ENCODE assay signal across 8 cellular contexts in genomic region chr2:222708274-222708710, GRCh38. TPM values are rescaled to one million over a fixed set of nuclear protein-coding genes. Genes with fewer than 3 reads are reported as not detected.
A peak's percentile ranks its signal among the peaks of the same experiment; 100 is the strongest.
DNase-seq lines count a peak whose midpoint lies in the region; ATAC-seq and TF ChIP-seq lines count a peak whose summit lies in the region.

No MANE protein-coding gene starts in this region.

- H3K27ac ChIP-seq in thoracic aorta, result peak overlapping the region in 1 of 2 donors; percentile 90

- H3K27me3 ChIP-seq in thoracic aorta (replicated peaks; ENCODE audit: insufficient read depth), result no peaks in the 10 kb centered on the region

- no peaks in the 10 kb centered on the region for H3K36me3 ChIP-seq in thoracic aorta

- H3K4me3 Mint-ChIP-seq in activated T-helper 1 cell treated with anti-CD3 and anti-CD28 coated beads, Interleukin-12 subunit alpha, Interleukin-12 subunit beta, Interleukin-2, Interleukin-4 antibody, amounts not matched to agents 30 ng/mL and 10 ng/mL and 1 ng/mL, durations not matched to agents 14 hours and 24 hours and 36 hours, result no peak overlapping the region

- in situ Hi-C loops in G401 (cut with HindIII; ENCODE audit: low sequenced_read_pairs), result no loop called here

- no peaks in the 10 kb centered on the region for H3K9me3 Mint-ChIP-seq in activated T-helper 1 cell treated with anti-CD3 and anti-CD28 coated beads, Interleukin-12 subunit alpha, Interleukin-12 subunit beta, Interleukin-2, Interleukin-4 antibody, amounts not matched to agents 30 ng/mL and 10 ng/mL and 1 ng/mL, durations not matched to agents 14 hours and 24 hours and 36 hours

- H3K4me1 ChIP-seq in thoracic aorta (ENCODE audit: control insufficient read depth in 1 of 2, low read depth in 2 of 2), result peaks cover 13 to 75% of the 10 kb centered on the region in 2 donors

- DNase-seq in G401 (ENCODE audit: low spot score) (peak; percentile 61), HT1080 (ENCODE audit: low read depth) (peak; percentile 76), RPMI7951 (ENCODE audit: low read depth) (peak; percentile 74), fibroblast of the conjunctiva (ENCODE audit: low read depth) (peak; percentile 46), occipital lobe (lab: John Stamatoyannopoulos, UW) (peak; percentile 59), thoracic aorta (ENCODE audit: low spot score) (peak; percentile 54), OCI-M2 (lab: John Stamatoyannopoulos, UW; ENCODE audit: unreplicated experiment) (no peak)
- peak; percentile 55 for DNase-seq in activated T-helper 1 cell treated with anti-CD3 and anti-CD28 coated beads, Interleukin-12 subunit alpha, Interleukin-12 subunit beta, Interleukin-2, Interleukin-4 antibody, amounts not matched to agents 30 ng/mL and 10 ng/mL and 1 ng/mL, durations not matched to agents 14 hours and 24 hours and 36 hours (ENCODE audit: low spot score)

- H3K27me3 Mint-ChIP-seq in activated T-helper 1 cell treated with anti-CD3 and anti-CD28 coated beads, Interleukin-12 subunit alpha, Interleukin-12 subunit beta, Interleukin-2, Interleukin-4 antibody, amounts not matched to agents 30 ng/mL and 10 ng/mL and 1 ng/mL, durations not matched to agents 14 hours and 24 hours and 36 hours (ENCODE audit: insufficient read depth), result peaks cover 30% of the 10 kb centered on the region

- H3K36me3 Mint-ChIP-seq in activated T-helper 1 cell treated with anti-CD3 and anti-CD28 coated beads, Interleukin-12 subunit alpha, Interleukin-12 subunit beta, Interleukin-2, Interleukin-4 antibody, amounts not matched to agents 30 ng/mL and 10 ng/mL and 1 ng/mL, durations not matched to agents 14 hours and 24 hours and 36 hours (ENCODE audit: low read depth), result no peaks in the 10 kb centered on the region

- no peak for ATAC-seq in thoracic aorta (ENCODE audit: insufficient number of reproducible peaks, low FRiP score, low read depth)

- H3K27ac Mint-ChIP-seq in activated T-helper 1 cell treated with anti-CD3 and anti-CD28 coated beads, Interleukin-12 subunit alpha, Interleukin-12 subunit beta, Interleukin-2, Interleukin-4 antibody, amounts not matched to agents 30 ng/mL and 10 ng/mL and 1 ng/mL, durations not matched to agents 14 hours and 24 hours and 36 hours, result no peak overlapping the region

- peak overlapping the region; percentile 21 for H3K4me3 ChIP-seq in thoracic aorta

- TF ChIP-seq CTCF in thoracic aorta (IDR thresholded peaks at IDR 0.05), result peak; percentile 97

- peaks cover 11% of the 10 kb centered on the region for H3K4me1 Mint-ChIP-seq in activated T-helper 1 cell treated with anti-CD3 and anti-CD28 coated beads, Interleukin-12 subunit alpha, Interleukin-12 subunit beta, Interleukin-2, Interleukin-4 antibody, amounts not matched to agents 30 ng/mL and 10 ng/mL and 1 ng/mL, durations not matched to agents 14 hours and 24 hours and 36 hours (ENCODE audit: low read depth)

- intact Hi-C loops in activated T-helper 1 cell treated with anti-CD3 and anti-CD28 coated beads, Interleukin-12 subunit alpha, Interleukin-12 subunit beta, Interleukin-2, Interleukin-4 antibody, amounts not matched to agents 30 ng/mL and 10 ng/mL and 1 ng/mL, durations not matched to agents 14 hours and 24 hours and 36 hours (cut with micrococcal nuclease), result loop anchor here (1.0 to 2.0 kb wide), 6 partner anchors 18 to 231 kb away; partner anchors contain the start of gene ACSL3

- no peaks in the 10 kb centered on the region for H3K9me3 ChIP-seq in thoracic aorta

RNA-seq across cellular contexts. Expression of gene MOGAT1, which starts 36.8 kb away (rescaled TPM):
- not detected in 2 replicates for total RNA-seq in G401 (2014; rRNA removed; shearing (Covaris generic))
- not detected in 2 replicates for total RNA-seq in HT1080 (2014; rRNA removed; shearing (Covaris generic))
- not detected in 2 replicates for polyA plus RNA-seq in HT1080 (2015; cell fraction: cytosol; rRNA removed)
- polyA plus RNA-seq in HT1080 (2015; cell fraction: nucleus; rRNA removed), result not detected in 2 replicates
- total RNA-seq in RPMI7951 (2014; rRNA removed; shearing (Covaris generic)), result 0.24 and 0.29 TPM in 2 replicates
- not detected in 2 replicates for total RNA-seq in activated T-helper 1 cell treated with anti-CD3 and anti-CD28 coated beads, Interleukin-12 subunit alpha, Interleukin-12 subunit beta, Interleukin-2, Interleukin-4 antibody, amounts not matched to agents 30 ng/mL and 10 ng/mL and 1 ng/mL, durations not matched to agents 14 hours and 24 hours and 36 hours
- total RNA-seq in occipital lobe (not detected), thoracic aorta (not detected)

RNA-seq across cellular contexts. Expression of gene FARSB, which starts 52.4 kb away (rescaled TPM):
- 7.1 and 11.0 TPM in 2 replicates for total RNA-seq in G401 (2014; rRNA removed; shearing (Covaris generic))
- total RNA-seq in HT1080 (2014; rRNA removed; shearing (Covaris generic)), result 38.5 and 50.9 TPM in 2 replicates
- polyA plus RNA-seq in HT1080 (2015; cell fraction: cytosol; rRNA removed), result 62.6 and 69.5 TPM in 2 replicates
- polyA plus RNA-seq in HT1080 (2015; cell fraction: nucleus; rRNA removed), result 82.3 and 88.6 TPM in 2 replicates
- total RNA-seq in RPMI7951 (2014; rRNA removed; shearing (Covaris generic)), result 48.3 and 59.4 TPM in 2 replicates
- 48.9 and 53.4 TPM in 2 replicates for total RNA-seq in activated T-helper 1 cell treated with anti-CD3 and anti-CD28 coated beads, Interleukin-12 subunit alpha, Interleukin-12 subunit beta, Interleukin-2, Interleukin-4 antibody, amounts not matched to agents 30 ng/mL and 10 ng/mL and 1 ng/mL, durations not matched to agents 14 hours and 24 hours and 36 hours
- 33.8 TPM for total RNA-seq in occipital lobe
- 10 to 100 TPM in 1 of 2 donors, 1 to 10 TPM in 1; 7.3 to 11.1 TPM for total RNA-seq in thoracic aorta
